ENCODE assay signal across 8 cellular contexts in genomic region chr11:48020092-48020755, GRCh38. TPM values are rescaled to one million over a fixed set of nuclear protein-coding genes. Genes with fewer than 3 reads are reported as not detected.
A peak's percentile ranks its signal among the peaks of the same experiment; 100 is the strongest.
DNase-seq lines count a peak whose midpoint lies in the region; ATAC-seq, FAIRE-seq and TF ChIP-seq lines count a peak whose summit lies in the region.

No MANE protein-coding gene starts in this region.

- no peaks in the 10 kb centered on the region for H3K9me3 ChIP-seq in heart right ventricle
- H3K9me3 ChIP-seq in small intestine (ENCODE audit: control insufficient read depth, low read depth) = no peaks in the 10 kb centered on the region

- peak in 1 of 9 donors; percentile 22 for TF ChIP-seq CTCF in heart right ventricle (IDR thresholded peaks at IDR 0.05)

- FAIRE-seq in small intestine (lab: Jason Lieb, UNC) = no peak

- H3K27me3 ChIP-seq in heart right ventricle (no peaks in the 10 kb centered on the region), small intestine (ENCODE audit: control insufficient read depth in 2 of 2, insufficient read depth in 2 of 2, low read length in 2 of 2) (no peaks in the 10 kb centered on the region)

- H3K4me1 ChIP-seq in heart right ventricle = peaks cover 0 to 86% (median 0%) of the 10 kb centered on the region in 9 donors
- peaks cover 1 to 6% of the 10 kb centered on the region in 2 donors for H3K4me1 ChIP-seq in small intestine (ENCODE audit: control insufficient read depth in 2 of 2, insufficient read depth in 1 of 2, low read depth in 1 of 2, low read length in 1 of 2)

- intact Hi-C loops in heart right ventricle (cut with DNase I) = loop anchor here in 2 of 10 donors (10.0 kb wide), 2 partner anchors 65 to 85 kb away; no protein-coding TSS in a partner anchor

- H3K27ac ChIP-seq in heart right ventricle = peak overlapping the region in 2 of 10 donors; percentile 35 to 81
- H3K27ac ChIP-seq in small intestine (ENCODE audit: low read depth in 1 of 2, low read length in 1 of 2) = peak overlapping the region in 1 of 2 donors; percentile 19

- TF ChIP-seq POLR2A in GM18505 (IDR thresholded peaks at IDR 0.05; ENCODE audit: borderline replicate concordance, extremely low read depth, insufficient read depth, insufficient read length) = peak; percentile 25

- peak; percentile 75 for ATAC-seq in GM18505 (IDR thresholded peaks at IDR 0.05; ENCODE audit: unreplicated experiment)
- peak; percentile 64 for ATAC-seq in HG02571 (IDR thresholded peaks at IDR 0.05; ENCODE audit: unreplicated experiment)
- ATAC-seq in heart right ventricle = peak in 7 of 8 donors; percentile 25 to 55 (median 45)

- WGBS in heart right ventricle, 2 donors = 91 to 93% methylated on average over 17 of the region's 17 CpGs
- 80 to 86% (median 81%) methylated on average over 17 of the region's 17 CpGs for WGBS in small intestine, 3 donors

- no peak overlapping the region for H3K4me3 ChIP-seq in heart right ventricle
- no peak overlapping the region for H3K4me3 ChIP-seq in small intestine (ENCODE audit: low read depth in 1 of 2, low read length in 2 of 2)

- H3K36me3 ChIP-seq in heart right ventricle (no peaks in the 10 kb centered on the region), small intestine (ENCODE audit: control insufficient read depth in 2 of 2, insufficient read depth in 2 of 2, low read length in 2 of 2) (no peaks in the 10 kb centered on the region)

- DNase-seq in NOMO-1 treated with dmso at 0.1 percent for 144 hours (lab: John Stamatoyannopoulos, UW; ENCODE audit: unreplicated experiment) (peak; percentile 98), heart right ventricle (no peak), NCI-H510A (lab: John Stamatoyannopoulos, UW) (no peak), NCI-H82 treated with DMSO at 0.1 percent for 48 hours (lab: John Stamatoyannopoulos, UW; ENCODE audit: unreplicated experiment) (no peak), hippocampal formation (lab: John Stamatoyannopoulos, UW) (no peak), small intestine (no peak)

RNA-seq across cellular contexts. Expression of gene PTPRJ, which starts 39.9 kb away (rescaled TPM):
- 10 to 100 TPM in 2 of 10 donors, 1 to 10 TPM in 8; 5.6 to 22.9 (median 7.5) TPM for total RNA-seq in heart right ventricle
- polyA plus RNA-seq in heart right ventricle (1 to 10 TPM in 1 of 2 donors, under 1 TPM in 1; 0.78 to 1.5 TPM), small intestine (1 to 10 TPM; 4.9 to 7.6 (median 6.9) TPM)
